In genomic region chr19:7346488-7346971, GRCh38 we compare ENCODE assay signal across 13 cellular contexts. TPM values are rescaled to one million over a fixed set of nuclear protein-coding genes. Genes with fewer than 3 reads are reported as not detected.
DNase-seq lines count a peak whose midpoint lies in the region; ATAC-seq, FAIRE-seq and TF ChIP-seq lines count a peak whose summit lies in the region.
"Had no signal": no experiment of that assay in that cellular context is flagged by ENCODE, and none has a peak within 500 bp of the region (broad histone marks: within the 10 kb centered on the region; RNA-seq: fewer than 3 reads in every experiment).

No MANE protein-coding gene starts in this region.

- no peak overlapping the region for H3K9ac ChIP-seq in kidney (ENCODE audit: low read length in 2 of 2)

- no peak for TF ChIP-seq CTCF in kidney (IDR thresholded peaks at IDR 0.05; ENCODE audit: borderline replicate concordance, extremely low read depth, insufficient read depth)

- no peak for DNase-seq in activated CD8-positive, alpha-beta memory T cell treated with anti-CD3 and anti-CD28 coated beads, Interleukin-2, amount 10 ng/mL, durations not matched to agents 7 days and 5 days
- no peak for DNase-seq in activated CD8-positive, alpha-beta memory T cell treated with anti-CD3 and anti-CD28 coated beads for 24 hours
- DNase-seq in sciatic nerve (ENCODE audit: low spot score), result peak; percentile 23
- no peak for DNase-seq in RPMI8226
- no peak for DNase-seq in kidney
- DNase-seq: activated effector memory CD4-positive, alpha-beta T cell treated with Interleukin-2 at 50 U/mL for 16 hours; MV-4-11; occipital lobe; small intestine had no signal

- no peak for FAIRE-seq in kidney (lab: Jason Lieb, UNC)
- FAIRE-seq: small intestine had no signal

- CTCF ChIA-PET in activated CD8-positive, alpha-beta memory T cell treated with anti-CD3 and anti-CD28 coated beads, Interleukin-2, amount 10 ng/mL, durations not matched to agents 7 days and 5 days (lab: Charles Lee), result interaction anchor here (0.7 to 1.2 kb wide), 2 partner anchors 10 to 103 kb away, joined by 3 to 4 read pairs; no protein-coding TSS in a partner anchor

- peak overlapping the region; percentile 11 for H3K4me3 Mint-ChIP-seq in activated CD8-positive, alpha-beta memory T cell treated with anti-CD3 and anti-CD28 coated beads, Interleukin-2, amount 10 ng/mL, durations not matched to agents 7 days and 5 days
- H3K4me3 Mint-ChIP-seq in IgD-negative memory B cell, result peak overlapping the region; percentile 86 to 93 (median 92)
- peak overlapping the region; percentile 87 for H3K4me3 Mint-ChIP-seq in activated naive CD8-positive, alpha-beta T cell
- H3K4me3 Mint-ChIP-seq: WTC11 had no signal

- peaks cover 13% of the 10 kb centered on the region for H3K36me3 Mint-ChIP-seq in activated CD8-positive, alpha-beta memory T cell treated with anti-CD3 and anti-CD28 coated beads, Interleukin-2, amount 10 ng/mL, durations not matched to agents 7 days and 5 days
- H3K36me3 Mint-ChIP-seq in IgD-negative memory B cell, result peaks cover 8% of the 10 kb centered on the region
- H3K36me3 Mint-ChIP-seq in activated naive CD8-positive, alpha-beta T cell, result peaks cover 2% of the 10 kb centered on the region
- H3K36me3 Mint-ChIP-seq: WTC11 had no signal

- no peaks in the 10 kb centered on the region for H3K4me1 ChIP-seq in kidney (ENCODE audit: control insufficient read depth in 1 of 2, insufficient read depth in 1 of 2, low read depth in 1 of 2, low read length in 2 of 2)

- intact Hi-C loops in sciatic nerve (cut with DNase I) (no loop called here), kidney (cut with DNase I) (loop anchor here (10.0 kb wide), 1 partner anchor 242 kb away; no protein-coding TSS in a partner anchor)

- no peak overlapping the region for H3K4me3 ChIP-seq in kidney (ENCODE audit: low read length in 2 of 2)

- H3K9me3 Mint-ChIP-seq in activated CD8-positive, alpha-beta memory T cell treated with anti-CD3 and anti-CD28 coated beads, Interleukin-2, amount 10 ng/mL, durations not matched to agents 7 days and 5 days (ENCODE audit: low read depth), result no peaks in the 10 kb centered on the region
- peaks cover 0 to 2% (median 0%) of the 10 kb centered on the region in 3 donors for H3K9me3 Mint-ChIP-seq in IgD-negative memory B cell
- H3K9me3 Mint-ChIP-seq in activated naive CD8-positive, alpha-beta T cell (ENCODE audit: low read depth), result no peaks in the 10 kb centered on the region

- no peaks in the 10 kb centered on the region for H3K9me3 ChIP-seq in kidney (ENCODE audit: control insufficient read depth in 1 of 2, low read length in 2 of 2)

- H3K36me3 ChIP-seq in kidney (ENCODE audit: control insufficient read depth in 1 of 2, insufficient read depth in 2 of 2, low read length in 2 of 2), result no peaks in the 10 kb centered on the region

- peak overlapping the region; percentile 20 for H3K27ac Mint-ChIP-seq in activated CD8-positive, alpha-beta memory T cell treated with anti-CD3 and anti-CD28 coated beads, Interleukin-2, amount 10 ng/mL, durations not matched to agents 7 days and 5 days
- H3K27ac Mint-ChIP-seq in IgD-negative memory B cell, result peak overlapping the region; percentile 95 to 100 (median 99)
- H3K27ac Mint-ChIP-seq in activated naive CD8-positive, alpha-beta T cell, result peak overlapping the region; percentile 90

- H3K27me3 Mint-ChIP-seq in activated CD8-positive, alpha-beta memory T cell treated with anti-CD3 and anti-CD28 coated beads, Interleukin-2, amount 10 ng/mL, durations not matched to agents 7 days and 5 days, result no peaks in the 10 kb centered on the region
- H3K27me3 Mint-ChIP-seq in IgD-negative memory B cell, result no peaks in the 10 kb centered on the region
- H3K27me3 Mint-ChIP-seq in activated naive CD8-positive, alpha-beta T cell, result no peaks in the 10 kb centered on the region

- no peak for ATAC-seq in activated CD8-positive, alpha-beta memory T cell treated with anti-CD3 and anti-CD28 coated beads, Interleukin-2, amount 10 ng/mL, durations not matched to agents 7 days and 5 days
- ATAC-seq in sciatic nerve (no peak), HG02885 (IDR thresholded peaks at IDR 0.05; ENCODE audit: poor library complexity, unreplicated experiment) (no peak)
- ATAC-seq: WTC11 had no signal

- H3K27ac ChIP-seq in kidney (ENCODE audit: low read depth in 2 of 2, low read length in 2 of 2), result no peak overlapping the region

- peaks cover 62% of the 10 kb centered on the region for H3K4me1 Mint-ChIP-seq in activated CD8-positive, alpha-beta memory T cell treated with anti-CD3 and anti-CD28 coated beads, Interleukin-2, amount 10 ng/mL, durations not matched to agents 7 days and 5 days
- H3K4me1 Mint-ChIP-seq in IgD-negative memory B cell, result peaks cover 31 to 54% (median 45%) of the 10 kb centered on the region in 3 donors
- H3K4me1 Mint-ChIP-seq in activated naive CD8-positive, alpha-beta T cell (ENCODE audit: low read depth), result peaks cover 59% of the 10 kb centered on the region

RNA-seq across cellular contexts. Expression of gene ARHGEF18, which starts 2.2 kb away (rescaled TPM):
- 10 to 100 TPM; 43.6 to 56.4 TPM for total RNA-seq in activated CD8-positive, alpha-beta memory T cell treated with anti-CD3 and anti-CD28 coated beads, Interleukin-2, amount 10 ng/mL, durations not matched to agents 7 days and 5 days
- polyA plus RNA-seq in IgD-negative memory B cell (12.6 TPM), kidney (ENCODE audit: insufficient read depth, low read depth, low replicate concordance) (18.5 TPM)
- total RNA-seq in sciatic nerve (25.7 TPM), kidney (42.6 TPM)

RNA-seq across cellular contexts. Expression of gene INSR, which starts 52.3 kb away (rescaled TPM):
- under 1 TPM; 0.20 to 0.63 TPM for total RNA-seq in activated CD8-positive, alpha-beta memory T cell treated with anti-CD3 and anti-CD28 coated beads, Interleukin-2, amount 10 ng/mL, durations not matched to agents 7 days and 5 days
- polyA plus RNA-seq in IgD-negative memory B cell (0.53 TPM), kidney (ENCODE audit: insufficient read depth, low read depth, low replicate concordance) (15.5 TPM)
- total RNA-seq in sciatic nerve (62.6 TPM), kidney (50.4 TPM)

Comparison
In these comparisons a context has a peak if more than half of its experiments do, and no peak if none do; other contexts are left out.
1. H3K27ac Mint-ChIP-seq: peak in every context shown above with its lines; median percentile 99 in IgD-negative memory B cell; 90 in activated naive CD8-positive, alpha-beta T cell; 20 in activated CD8-positive, alpha-beta memory T cell treated with anti-CD3 and anti-CD28 coated beads, Interleukin-2, amount 10 ng/mL, durations not matched to agents 7 days and 5 days.
2. H3K4me3 Mint-ChIP-seq: peak in every context shown above with its lines; median percentile 92 in IgD-negative memory B cell; 87 in activated naive CD8-positive, alpha-beta T cell; 11 in activated CD8-positive, alpha-beta memory T cell treated with anti-CD3 and anti-CD28 coated beads, Interleukin-2, amount 10 ng/mL, durations not matched to agents 7 days and 5 days.
3. RNA of gene INSR, which starts 52.3 kb away (total RNA-seq): 62.6 TPM in sciatic nerve (single experiment) and 50.4 TPM in kidney (single experiment); 0.20 to 0.63 TPM in activated CD8-positive, alpha-beta memory T cell treated with anti-CD3 and anti-CD28 coated beads, Interleukin-2, amount 10 ng/mL, durations not matched to agents 7 days and 5 days; every median in the first group is over 10 times any median in the second.